In the genomic region with DNA sequence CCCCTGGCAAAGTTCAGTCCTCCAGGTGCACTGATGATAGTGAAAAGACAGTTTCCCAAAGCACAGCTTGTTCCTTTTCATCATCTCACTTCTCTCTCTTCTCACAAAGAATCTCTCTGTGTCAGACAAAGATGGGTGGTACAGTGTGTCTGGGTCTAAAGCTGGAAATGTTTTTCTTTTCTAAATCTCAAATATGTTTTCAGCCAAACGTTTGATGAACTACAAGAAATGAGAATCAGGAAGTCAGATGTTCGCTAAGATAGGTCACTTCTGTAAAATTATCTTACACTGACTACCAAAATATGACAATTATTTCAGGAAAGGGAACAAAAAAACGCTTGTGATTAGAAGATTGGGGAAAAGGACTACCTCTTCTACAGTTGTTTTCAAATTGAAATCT, we compare ENCODE assay signal across 21 cellular contexts.
"Had no signal": no experiment of that assay in that cellular context is flagged by ENCODE, and none has a peak within 500 bp of the region (broad histone marks: within the 10 kb centered on the region; RNA-seq: fewer than 3 reads in every experiment).

No MANE protein-coding gene starts in this region.

- H3K36me3 ChIP-seq: lower lobe of right lung, right lobe of liver, stomach, suprapubic skin, transverse colon, uterus had no signal

- H3K9me3 Mint-ChIP-seq: activated naive CD8-positive, alpha-beta T cell treated with anti-CD3 and anti-CD28 coated beads for 36 hours; activated T-helper 2 cell treated with anti-CD3 and anti-CD28 coated beads, Interferon-gamma antibody, Interleukin-2, Interleukin-4, amounts not matched to agents 10 μg/mL and 5 μg/mL and 100 μg/mL, durations not matched to agents 14 hours and 24 hours and 36 hours; central memory CD8-positive, alpha-beta T cell had no signal

- DNase-seq: activated CD4-positive, alpha-beta T cell treated with anti-CD3 and anti-CD28 coated beads, Interleukin-2, amount 50 U/mL, for 4 hours; activated CD8-positive, alpha-beta memory T cell treated with anti-CD3 and anti-CD28 coated beads, Interleukin-2, amount 50 U/mL, for 48 hours; activated naive CD4-positive, alpha-beta T cell treated with Interleukin-2 at 50 U/mL for 16 hours; activated naive CD8-positive, alpha-beta T cell treated with anti-CD3 and anti-CD28 coated beads for 36 hours; activated T-cell treated with anti-CD3 and anti-CD28 coated beads, Interleukin-2, amount 50 U/mL, for 4 hours; effector memory CD4-positive, alpha-beta T cell; foreskin keratinocyte; lower lobe of right lung; mesendoderm; mucosa of descending colon; occipital lobe; right lobe of liver; stimulated activated CD4-positive, alpha-beta T cell treated with anti-CD3 and anti-CD28 coated beads, Interleukin-2, amount 100 ng/mL, for 24 hours; stomach; transverse colon; uterus had no signal

- H3K9me3 ChIP-seq: lower lobe of right lung, mucosa of descending colon, right lobe of liver, stomach, suprapubic skin, transverse colon, uterus had no signal

- H3K27me3 Mint-ChIP-seq: activated naive CD8-positive, alpha-beta T cell treated with anti-CD3 and anti-CD28 coated beads for 36 hours; central memory CD8-positive, alpha-beta T cell had no signal

- H3K4me3 ChIP-seq: lower lobe of right lung, mucosa of descending colon, right lobe of liver, skin epidermis, stomach, suprapubic skin, transverse colon, uterus had no signal

- H3K27ac ChIP-seq: foreskin keratinocyte, lower lobe of right lung, right lobe of liver, skin epidermis, stomach, suprapubic skin, transverse colon, uterus had no signal

- H3K4me1 Mint-ChIP-seq: activated naive CD8-positive, alpha-beta T cell treated with anti-CD3 and anti-CD28 coated beads for 36 hours; central memory CD8-positive, alpha-beta T cell; stimulated activated effector memory CD8-positive, alpha-beta T cell treated with anti-CD3 and anti-CD28 coated beads, Interleukin-12 subunit alpha, Interleukin-12 subunit beta, amount 100 ng/mL, for 72 hours had no signal

- H3K27me3 ChIP-seq: foreskin keratinocyte, right lobe of liver, stomach, suprapubic skin, transverse colon, uterus had no signal

- H3K4me3 Mint-ChIP-seq: activated naive CD8-positive, alpha-beta T cell treated with anti-CD3 and anti-CD28 coated beads for 36 hours; activated T-cell treated with anti-CD3 and anti-CD28 coated beads, Interleukin-2, amount 50 U/mL, for 4 hours; central memory CD8-positive, alpha-beta T cell; stimulated activated effector memory CD8-positive, alpha-beta T cell treated with anti-CD3 and anti-CD28 coated beads, Interleukin-12 subunit alpha, Interleukin-12 subunit beta, amount 100 ng/mL, for 72 hours had no signal

- H3K27ac Mint-ChIP-seq: activated naive CD8-positive, alpha-beta T cell treated with anti-CD3 and anti-CD28 coated beads for 36 hours; activated T-helper 2 cell treated with anti-CD3 and anti-CD28 coated beads, Interferon-gamma antibody, Interleukin-2, Interleukin-4, amounts not matched to agents 10 μg/mL and 5 μg/mL and 100 μg/mL, durations not matched to agents 14 hours and 24 hours and 36 hours; stimulated activated effector memory CD8-positive, alpha-beta T cell treated with anti-CD3 and anti-CD28 coated beads, Interleukin-12 subunit alpha, Interleukin-12 subunit beta, amount 100 ng/mL, for 72 hours had no signal

- H3K36me3 Mint-ChIP-seq: activated naive CD8-positive, alpha-beta T cell treated with anti-CD3 and anti-CD28 coated beads for 36 hours; stimulated activated effector memory CD8-positive, alpha-beta T cell treated with anti-CD3 and anti-CD28 coated beads, Interleukin-12 subunit alpha, Interleukin-12 subunit beta, amount 100 ng/mL, for 72 hours had no signal

- H3K4me1 ChIP-seq: foreskin keratinocyte, lower lobe of right lung, right lobe of liver, stomach, suprapubic skin, transverse colon, uterus had no signal
